32 cellular contexts compared by ENCODE assay signal in the genomic region with DNA sequence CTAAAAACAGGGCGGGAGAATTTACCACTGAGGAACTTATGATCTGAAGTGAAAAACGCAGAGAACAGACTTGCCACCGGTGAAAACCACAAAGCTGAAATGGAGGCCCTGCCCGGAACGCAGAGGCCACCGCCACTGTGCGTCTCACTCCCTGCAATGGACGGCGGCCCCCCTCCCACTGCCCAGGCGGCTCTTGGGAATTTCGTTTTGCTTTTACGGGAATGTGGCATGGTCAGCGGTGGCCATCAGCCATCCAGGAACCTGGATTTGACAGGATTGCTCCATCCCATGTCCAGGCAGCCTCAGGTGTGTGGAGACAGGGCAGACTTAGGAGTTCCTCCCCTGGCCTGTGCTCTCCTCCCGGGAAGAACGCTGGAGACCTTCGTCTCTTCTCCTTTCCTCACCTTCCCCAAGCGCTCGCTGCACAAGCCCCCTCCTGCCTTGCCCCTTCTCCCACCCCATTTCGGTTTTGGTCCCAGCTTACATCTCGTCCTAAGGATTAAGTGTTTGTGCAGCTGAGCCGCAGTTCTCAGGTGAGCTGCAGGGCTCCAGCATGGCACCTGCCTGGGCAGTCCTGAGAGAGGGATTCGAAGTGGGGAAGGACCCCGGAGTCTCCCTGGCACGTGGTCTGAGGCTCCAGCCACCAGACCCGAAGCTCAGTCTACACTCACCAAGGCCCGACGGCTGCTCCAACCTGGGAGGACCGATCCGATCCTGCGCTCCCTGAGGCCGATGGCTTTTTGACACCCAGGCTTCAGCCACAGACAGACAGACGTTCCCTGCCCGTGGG. TPM values are rescaled to one million over a fixed set of nuclear protein-coding genes. Genes with fewer than 3 reads are reported as not detected.
"Had no signal": no experiment of that assay in that cellular context is flagged by ENCODE, and none has a peak within 500 bp of the region (broad histone marks: within the 10 kb centered on the region; RNA-seq: fewer than 3 reads in every experiment).

No MANE protein-coding gene starts in this region.

- H3K9me3 Mint-ChIP-seq: activated B cell treated with CpG ODN at 0.5 μM for 24 hours; activated CD4-positive, alpha-beta memory T cell treated with anti-CD3 and anti-CD28 coated beads, Interleukin-2, amount 10 ng/mL, durations not matched to agents 7 days and 5 days; activated naive CD8-positive, alpha-beta T cell treated with anti-CD3 and anti-CD28 coated beads, Interleukin-2, amount 50 U/mL, for 24 hours; T-helper 1 cell treated with Interleukin-12 subunit alpha and Interleukin-12 subunit beta and Interleukin-4 antibody, amounts not matched to agents 30 μg/mL and 1 μg/mL, for 36 hours; T-helper 2 cell treated with Interferon-gamma antibody and Interleukin-4, amounts not matched to agents 5 μg/mL and 100 μg/mL, for 36 hours had no signal

- H3K4me1 ChIP-seq: Peyer's patch had no signal

- H3K9me3 ChIP-seq: Peyer's patch, SJSA1, SK-N-SH had no signal

- DNase-seq: activated B cell treated with CpG ODN at 0.5 μM for 24 hours; activated CD4-positive, alpha-beta memory T cell treated with anti-CD3 and anti-CD28 coated beads, Interleukin-2, amount 10 ng/mL, durations not matched to agents 7 days and 5 days; activated CD4-positive, alpha-beta T cell treated with anti-CD3 and anti-CD28 coated beads for 4 hours; activated CD4-positive, alpha-beta T cell treated with anti-CD3 and anti-CD28 coated beads, Interleukin-2, amount 50 U/mL, for 1 hour; activated CD4-positive, CD25-positive, alpha-beta regulatory T cell treated with anti-CD3 and anti-CD28 coated beads, Interleukin-2, amount 50 U/mL, for 72 hours; activated CD8-positive, alpha-beta memory T cell treated with anti-CD3 and anti-CD28 coated beads for 24 hours; activated CD8-positive, alpha-beta memory T cell treated with anti-CD3 and anti-CD28 coated beads, Interleukin-2, amount 10 ng/mL, durations not matched to agents 7 days and 5 days; activated CD8-positive, alpha-beta memory T cell treated with anti-CD3 and anti-CD28 coated beads, Interleukin-2, amount 50 U/mL, for 48 hours; activated effector memory CD4-positive, alpha-beta T cell treated with Interleukin-2 at 50 U/mL for 16 hours; activated naive CD4-positive, alpha-beta T cell treated with anti-CD3 and anti-CD28 coated beads, Interleukin-2, amount 10 ng/mL, durations not matched to agents 7 days and 5 days; activated naive CD8-positive, alpha-beta T cell treated with anti-CD3 and anti-CD28 coated beads, Interleukin-2, amount 50 U/mL, for 24 hours; activated T-cell treated with anti-CD3 and anti-CD28 coated beads, Interleukin-2, amount 50 U/mL, for 48 hours; brain microvascular endothelial cell; Karpas-422; KBM-7; NCI-H1092; NCI-H1436 treated with DMSO at 0.1 percent for 48 hours; NCI-H1694 treated with DMSO at 0.1 percent for 48 hours; NCI-H2029; NCI-H345; NCI-H524 treated with DMSO at 0.1 percent for 48 hours; Peyer's patch; RPMI8226; SHP77 treated with DMSO at 0.1 percent for 48 hours; SK-N-SH had no signal

- H3K4me1 Mint-ChIP-seq: activated CD4-positive, alpha-beta memory T cell treated with anti-CD3 and anti-CD28 coated beads, Interleukin-2, amount 10 ng/mL, durations not matched to agents 7 days and 5 days; activated naive CD4-positive, alpha-beta T cell treated with anti-CD3 and anti-CD28 coated beads, Interleukin-2, amount 10 ng/mL, durations not matched to agents 7 days and 5 days; activated naive CD8-positive, alpha-beta T cell treated with anti-CD3 and anti-CD28 coated beads, Interleukin-2, amount 50 U/mL, for 24 hours had no signal

- H3K36me3 Mint-ChIP-seq: activated CD8-positive, alpha-beta memory T cell treated with anti-CD3 and anti-CD28 coated beads, Interleukin-2, amount 10 ng/mL, durations not matched to agents 7 days and 5 days; activated naive CD4-positive, alpha-beta T cell treated with anti-CD3 and anti-CD28 coated beads, Interleukin-2, amount 10 ng/mL, durations not matched to agents 7 days and 5 days; activated naive CD8-positive, alpha-beta T cell had no signal

- H3K27ac ChIP-seq: brain microvascular endothelial cell, Peyer's patch, SJSA1 had no signal

- H3K36me3 ChIP-seq: brain microvascular endothelial cell, Peyer's patch, SJSA1 had no signal

- FAIRE-seq: TTC549 had no signal

- H3K4me2 ChIP-seq: SK-N-SH had no signal

- H3K4me3 ChIP-seq: Peyer's patch, SJSA1 had no signal

- H3K27ac Mint-ChIP-seq: activated B cell treated with CpG ODN at 0.5 μM for 24 hours; activated CD4-positive, alpha-beta memory T cell treated with anti-CD3 and anti-CD28 coated beads, Interleukin-2, amount 10 ng/mL, durations not matched to agents 7 days and 5 days; activated CD8-positive, alpha-beta memory T cell treated with anti-CD3 and anti-CD28 coated beads, Interleukin-2, amount 10 ng/mL, durations not matched to agents 7 days and 5 days; activated naive CD4-positive, alpha-beta T cell treated with anti-CD3 and anti-CD28 coated beads, Interleukin-2, amount 10 ng/mL, durations not matched to agents 7 days and 5 days; activated naive CD8-positive, alpha-beta T cell; activated naive CD8-positive, alpha-beta T cell treated with anti-CD3 and anti-CD28 coated beads, Interleukin-2, amount 50 U/mL, for 24 hours; IgD-negative memory B cell; T-helper 1 cell treated with Interleukin-12 subunit alpha and Interleukin-12 subunit beta and Interleukin-4 antibody, amounts not matched to agents 30 μg/mL and 1 μg/mL, for 36 hours; T-helper 2 cell treated with Interferon-gamma antibody and Interleukin-4, amounts not matched to agents 5 μg/mL and 100 μg/mL, for 36 hours had no signal

- H3K27me3 Mint-ChIP-seq: activated B cell treated with CpG ODN at 0.5 μM for 24 hours; activated CD4-positive, alpha-beta memory T cell treated with anti-CD3 and anti-CD28 coated beads, Interleukin-2, amount 10 ng/mL, durations not matched to agents 7 days and 5 days; activated CD8-positive, alpha-beta memory T cell treated with anti-CD3 and anti-CD28 coated beads, Interleukin-2, amount 10 ng/mL, durations not matched to agents 7 days and 5 days; activated naive CD4-positive, alpha-beta T cell treated with anti-CD3 and anti-CD28 coated beads, Interleukin-2, amount 10 ng/mL, durations not matched to agents 7 days and 5 days; activated naive CD8-positive, alpha-beta T cell; activated naive CD8-positive, alpha-beta T cell treated with anti-CD3 and anti-CD28 coated beads, Interleukin-2, amount 50 U/mL, for 24 hours; IgD-negative memory B cell had no signal

- H3K27me3 ChIP-seq: Peyer's patch had no signal

- H3K4me3 Mint-ChIP-seq: activated B cell treated with CpG ODN at 0.5 μM for 24 hours; activated CD4-positive, alpha-beta memory T cell treated with anti-CD3 and anti-CD28 coated beads, Interleukin-2, amount 10 ng/mL, durations not matched to agents 7 days and 5 days; activated CD8-positive, alpha-beta memory T cell treated with anti-CD3 and anti-CD28 coated beads, Interleukin-2, amount 10 ng/mL, durations not matched to agents 7 days and 5 days; activated naive CD4-positive, alpha-beta T cell treated with anti-CD3 and anti-CD28 coated beads, Interleukin-2, amount 10 ng/mL, durations not matched to agents 7 days and 5 days; activated naive CD8-positive, alpha-beta T cell; activated naive CD8-positive, alpha-beta T cell treated with anti-CD3 and anti-CD28 coated beads, Interleukin-2, amount 50 U/mL, for 24 hours; IgD-negative memory B cell; T-helper 1 cell treated with Interleukin-12 subunit alpha and Interleukin-12 subunit beta and Interleukin-4 antibody, amounts not matched to agents 30 μg/mL and 1 μg/mL, for 36 hours; T-helper 2 cell treated with Interferon-gamma antibody and Interleukin-4, amounts not matched to agents 5 μg/mL and 100 μg/mL, for 36 hours had no signal

- H3K9ac ChIP-seq: SK-N-SH had no signal

RNA-seq across cellular contexts. Expression of a gene that starts 49.9 kb away (rescaled TPM):
- total RNA-seq: MCF 10A had no signal
